9 cellular contexts compared by ENCODE assay signal in genomic region chr7:122528879-122529481, GRCh38.
DNase-seq lines count a peak whose midpoint lies in the region; ATAC-seq and TF ChIP-seq lines count a peak whose summit lies in the region.
"Had no signal": no experiment of that assay in that cellular context is flagged by ENCODE, and none has a peak within 500 bp of the region (broad histone marks: within the 10 kb centered on the region; RNA-seq: fewer than 3 reads in every experiment).

No MANE protein-coding gene starts in this region.

- CTCF ChIA-PET in activated CD4-positive, alpha-beta T cell treated with anti-CD3 and anti-CD28 coated beads for 36 hours (lab: Charles Lee): interaction anchor here (0.6 to 1.4 kb wide), 3 partner anchors 170 to 436 kb away, joined by 3 to 6 read pairs (median 4); partner anchors contain the start of gene RNF133

- H3K27me3 Mint-ChIP-seq in glutamatergic neuron (ENCODE audit: unreplicated experiment): no peaks in the 10 kb centered on the region
- peaks cover 11% of the 10 kb centered on the region for H3K27me3 Mint-ChIP-seq in type B pancreatic cell
- no peaks in the 10 kb centered on the region for H3K27me3 Mint-ChIP-seq in activated CD4-positive, alpha-beta T cell treated with anti-CD3 and anti-CD28 coated beads for 36 hours

- H3K36me3 Mint-ChIP-seq in glutamatergic neuron (ENCODE audit: unreplicated experiment) (no peaks in the 10 kb centered on the region), type B pancreatic cell (no peaks in the 10 kb centered on the region)
- H3K36me3 Mint-ChIP-seq in activated CD4-positive, alpha-beta T cell treated with anti-CD3 and anti-CD28 coated beads for 36 hours (ENCODE audit: low read depth): no peaks in the 10 kb centered on the region

- peak; percentile 49 for DNase-seq in GM12865 (ENCODE audit: low read depth)
- peak; percentile 68 for DNase-seq in LoVo (ENCODE audit: low spot score)
- peak; percentile 33 for DNase-seq in SKM-1 treated with dmso at 0.1 percent for 144 hours (lab: John Stamatoyannopoulos, UW; ENCODE audit: unreplicated experiment)
- DNase-seq in glutamatergic neuron: no peak
- no peak for DNase-seq in type B pancreatic cell (ENCODE audit: extremely low spot score, unreplicated experiment)
- no peak for DNase-seq in activated CD4-positive, alpha-beta T cell treated with anti-CD3 and anti-CD28 coated beads for 36 hours
- DNase-seq in stimulated activated naive CD4-positive, alpha-beta T cell treated with Interleukin-2 at 50 U/mL for 16 hours (lab: John Stamatoyannopoulos, UW): no peak

- H3K4me3 ChIP-seq in GM12865 (ENCODE audit: low read depth, low read length): no peak overlapping the region

- H3K4me3 Mint-ChIP-seq in glutamatergic neuron (ENCODE audit: unreplicated experiment) (no peak overlapping the region), type B pancreatic cell (no peak overlapping the region)
- no peak overlapping the region for H3K4me3 Mint-ChIP-seq in activated CD4-positive, alpha-beta T cell treated with anti-CD3 and anti-CD28 coated beads for 36 hours
- H3K4me3 Mint-ChIP-seq: T-helper 1 cell treated with Interleukin-12 subunit alpha and Interleukin-12 subunit beta and Interleukin-4 antibody, amounts not matched to agents 30 μg/mL and 1 μg/mL, for 36 hours had no signal

- H3K4me1 Mint-ChIP-seq in glutamatergic neuron (ENCODE audit: low read depth, unreplicated experiment) (no peaks in the 10 kb centered on the region), type B pancreatic cell (ENCODE audit: unreplicated experiment) (no peaks in the 10 kb centered on the region)
- no peaks in the 10 kb centered on the region for H3K4me1 Mint-ChIP-seq in activated CD4-positive, alpha-beta T cell treated with anti-CD3 and anti-CD28 coated beads for 36 hours

- TF ChIP-seq CTCF in GM12865 (IDR thresholded peaks at IDR 0.05; ENCODE audit: insufficient read depth, low read depth, low read length, missing control alignments) (peak; percentile 34), glutamatergic neuron (IDR thresholded peaks at IDR 0.05; ENCODE audit: partially characterized antibody, unreplicated experiment) (peak; percentile 91), type B pancreatic cell (conservative IDR thresholded peaks at IDR 0.05) (peak; percentile 92)

- no peak overlapping the region for H3K27ac Mint-ChIP-seq in glutamatergic neuron (ENCODE audit: unreplicated experiment)
- H3K27ac Mint-ChIP-seq in type B pancreatic cell: no peak overlapping the region
- H3K27ac Mint-ChIP-seq in activated CD4-positive, alpha-beta T cell treated with anti-CD3 and anti-CD28 coated beads for 36 hours: no peak overlapping the region
- H3K27ac Mint-ChIP-seq: T-helper 1 cell treated with Interleukin-12 subunit alpha and Interleukin-12 subunit beta and Interleukin-4 antibody, amounts not matched to agents 30 μg/mL and 1 μg/mL, for 36 hours had no signal

- H3K9me3 Mint-ChIP-seq in glutamatergic neuron (ENCODE audit: unreplicated experiment): no peaks in the 10 kb centered on the region
- no peaks in the 10 kb centered on the region for H3K9me3 Mint-ChIP-seq in type B pancreatic cell
- H3K9me3 Mint-ChIP-seq in activated CD4-positive, alpha-beta T cell treated with anti-CD3 and anti-CD28 coated beads for 36 hours (ENCODE audit: low read depth): no peaks in the 10 kb centered on the region
- H3K9me3 Mint-ChIP-seq: T-helper 1 cell treated with Interleukin-12 subunit alpha and Interleukin-12 subunit beta and Interleukin-4 antibody, amounts not matched to agents 30 μg/mL and 1 μg/mL, for 36 hours had no signal

- ATAC-seq in GM18909 (IDR thresholded peaks at IDR 0.05; ENCODE audit: poor library complexity, unreplicated experiment): no peak
- ATAC-seq in activated CD4-positive, alpha-beta T cell treated with anti-CD3 and anti-CD28 coated beads for 36 hours: no peak

- POLR2A ChIA-PET in activated CD4-positive, alpha-beta T cell treated with anti-CD3 and anti-CD28 coated beads for 36 hours (lab: Charles Lee): no interaction called here

- intact Hi-C loops in activated CD4-positive, alpha-beta T cell treated with anti-CD3 and anti-CD28 coated beads for 36 hours (cut with DNase I, micrococcal nuclease): loop anchor here in 1 of 2 experiments (1.0 kb wide), 2 partner anchors 310 to 436 kb away; no protein-coding TSS in a partner anchor

Comparison
In these comparisons a context has a peak if more than half of its experiments do, and no peak if none do; other contexts are left out.
1. DNase-seq: peak in GM12865 (single experiment), LoVo (single experiment) and SKM-1 treated with dmso at 0.1 percent for 144 hours (single experiment); none in glutamatergic neuron (single experiment), type B pancreatic cell (single experiment), activated CD4-positive, alpha-beta T cell treated with anti-CD3 and anti-CD28 coated beads for 36 hours (single experiment) and stimulated activated naive CD4-positive, alpha-beta T cell treated with Interleukin-2 at 50 U/mL for 16 hours (single experiment).
2. CTCF ChIP-seq: peak in every context shown above with its lines; median percentile 92 in type B pancreatic cell; 91 in glutamatergic neuron; 34 in GM12865.